ENCODE assay signal across 12 cellular contexts in the genomic region with DNA sequence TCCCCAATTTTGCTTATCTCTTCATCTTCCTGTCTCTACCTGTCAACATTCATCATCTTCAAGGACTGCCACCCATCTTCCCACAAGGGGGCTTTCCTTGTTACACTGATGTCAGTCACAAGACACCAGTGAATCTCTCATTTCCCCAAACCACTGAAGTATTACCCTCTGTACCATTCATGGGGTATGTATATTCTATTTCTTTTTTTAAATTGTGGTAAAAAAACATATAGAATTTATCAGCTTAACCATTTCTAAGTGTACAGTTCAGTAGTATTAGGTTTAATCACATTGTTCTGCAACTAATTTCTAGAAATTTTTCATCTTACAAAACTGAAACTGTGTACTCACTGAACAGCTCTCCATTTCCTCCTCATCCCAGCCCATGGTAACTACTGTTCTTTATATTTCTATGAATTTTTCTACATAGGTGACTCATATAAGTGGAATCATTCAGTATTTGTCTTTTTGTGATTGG.
DNase-seq lines count a peak whose midpoint lies in the region; ATAC-seq and TF ChIP-seq lines count a peak whose summit lies in the region.
"Had no signal": no experiment of that assay in that cellular context is flagged by ENCODE, and none has a peak within 500 bp of the region (broad histone marks: within the 10 kb centered on the region; RNA-seq: fewer than 3 reads in every experiment).

No MANE protein-coding gene starts in this region.

- intact Hi-C loops in naive thymus-derived CD4-positive, alpha-beta T cell (cut with micrococcal nuclease): no loop called here
- intact Hi-C loops in gastrocnemius medialis (cut with DNase I; ENCODE audit: low total_unique reads): no loop called here

- peak overlapping the region in 1 of 10 donors; percentile 10 for H3K4me3 Mint-ChIP-seq in naive thymus-derived CD4-positive, alpha-beta T cell

- peak; percentile 80 to 84 for ATAC-seq in activated CD4-positive, CD25-positive, alpha-beta regulatory T cell treated with anti-CD3 and anti-CD28 coated beads, Interleukin-2, amount 50 U/mL, for 24 hours
- ATAC-seq in HG02571 (IDR thresholded peaks at IDR 0.05; ENCODE audit: unreplicated experiment): peak; percentile 49
- ATAC-seq in HG03575 (IDR thresholded peaks at IDR 0.05; ENCODE audit: extremely low read depth, insufficient number of reproducible peaks, low FRiP score, unreplicated experiment): peak; percentile 52
- ATAC-seq in naive thymus-derived CD4-positive, alpha-beta T cell: peak; percentile 26
- ATAC-seq in gastrocnemius medialis: no peak
- ATAC-seq: A549, esophagus mucosa had no signal

- H3K36me3 ChIP-seq in naive thymus-derived CD4-positive, alpha-beta T cell (ENCODE audit: control insufficient read depth in 2 of 3, insufficient read depth in 3 of 3, low read length in 3 of 3): no peaks in the 10 kb centered on the region
- H3K36me3 ChIP-seq in gastrocnemius medialis: no peaks in the 10 kb centered on the region

- H3K27ac ChIP-seq in naive thymus-derived CD4-positive, alpha-beta T cell (ENCODE audit: low read depth, low read length): no peak overlapping the region
- H3K27ac ChIP-seq in gastrocnemius medialis: no peak overlapping the region
- H3K27ac ChIP-seq: A549 had no signal

- POLR2A ChIA-PET in naive thymus-derived CD4-positive, alpha-beta T cell (lab: Charles Lee): no interaction called here

- CTCF ChIA-PET in naive thymus-derived CD4-positive, alpha-beta T cell (lab: Charles Lee): no interaction called here

- TF ChIP-seq CTCF in gastrocnemius medialis (IDR thresholded peaks at IDR 0.05 in 4 of 5, conservative IDR thresholded peaks at IDR 0.05 in 1 of 5): no peak

- H3K9me3 ChIP-seq in naive thymus-derived CD4-positive, alpha-beta T cell (ENCODE audit: control insufficient read depth in 2 of 3, low read length in 3 of 3): no peaks in the 10 kb centered on the region
- no peaks in the 10 kb centered on the region for H3K9me3 ChIP-seq in gastrocnemius medialis
- H3K9me3 ChIP-seq: A549 had no signal

- no peaks in the 10 kb centered on the region for H3K4me1 ChIP-seq in naive thymus-derived CD4-positive, alpha-beta T cell (ENCODE audit: control insufficient read depth in 2 of 2, insufficient read depth in 2 of 2, low read length in 2 of 2)
- peaks cover 12 to 13% of the 10 kb centered on the region in 2 donors for H3K4me1 ChIP-seq in gastrocnemius medialis
- H3K4me1 ChIP-seq: A549 had no signal

- no peaks in the 10 kb centered on the region for H3K27me3 ChIP-seq in naive thymus-derived CD4-positive, alpha-beta T cell (ENCODE audit: control insufficient read depth in 2 of 2, insufficient read depth in 2 of 2, low read length in 2 of 2)
- no peaks in the 10 kb centered on the region for H3K27me3 ChIP-seq in gastrocnemius medialis

- H3K27ac Mint-ChIP-seq in naive thymus-derived CD4-positive, alpha-beta T cell: peak overlapping the region in 1 of 9 donors; percentile 0

- no peaks in the 10 kb centered on the region for H3K9me3 Mint-ChIP-seq in naive thymus-derived CD4-positive, alpha-beta T cell

- no peak for TF ChIP-seq POLR2A in gastrocnemius medialis (IDR thresholded peaks at IDR 0.05)

- H3K36me3 Mint-ChIP-seq in naive thymus-derived CD4-positive, alpha-beta T cell: no peaks in the 10 kb centered on the region

- H3K4me3 ChIP-seq in naive thymus-derived CD4-positive, alpha-beta T cell (ENCODE audit: low read length): no peak overlapping the region
- no peak overlapping the region for H3K4me3 ChIP-seq in gastrocnemius medialis
- H3K4me3 ChIP-seq: A549 had no signal

- DNase-seq in activated CD4-positive, CD25-positive, alpha-beta regulatory T cell (lab: John Stamatoyannopoulos, UW): no peak
- DNase-seq in naive thymus-derived CD4-positive, alpha-beta T cell: no peak
- DNase-seq in gastrocnemius medialis (no peak), activated gamma-delta T cell treated with Interleukin-2 at 50 U/mL for 16 hours (no peak), NCI-H2171 (lab: John Stamatoyannopoulos, UW) (no peak)
- DNase-seq: GOT3, NCI-H526 had no signal

- H3K27me3 Mint-ChIP-seq in naive thymus-derived CD4-positive, alpha-beta T cell: peaks cover 0 to 2% (median 0%) of the 10 kb centered on the region in 5 donors

- peaks cover 0 to 23% (median 4%) of the 10 kb centered on the region in 7 donors for H3K4me1 Mint-ChIP-seq in naive thymus-derived CD4-positive, alpha-beta T cell

- in situ Hi-C loops in gastrocnemius medialis (cut with MboI; ENCODE audit: low sequenced_read_pairs in 4 of 4): no loop called here

Comparison
In these comparisons a context has a peak if more than half of its experiments do, and no peak if none do; other contexts are left out.
1. ATAC-seq: peak in activated CD4-positive, CD25-positive, alpha-beta regulatory T cell treated with anti-CD3 and anti-CD28 coated beads, Interleukin-2, amount 50 U/mL, for 24 hours (2 of 2), HG02571 (single experiment), HG03575 (single experiment) and naive thymus-derived CD4-positive, alpha-beta T cell (single experiment); none in gastrocnemius medialis (0 of 2).